Comparison of ENCODE assay signal across 8 cellular contexts in the genomic region with DNA sequence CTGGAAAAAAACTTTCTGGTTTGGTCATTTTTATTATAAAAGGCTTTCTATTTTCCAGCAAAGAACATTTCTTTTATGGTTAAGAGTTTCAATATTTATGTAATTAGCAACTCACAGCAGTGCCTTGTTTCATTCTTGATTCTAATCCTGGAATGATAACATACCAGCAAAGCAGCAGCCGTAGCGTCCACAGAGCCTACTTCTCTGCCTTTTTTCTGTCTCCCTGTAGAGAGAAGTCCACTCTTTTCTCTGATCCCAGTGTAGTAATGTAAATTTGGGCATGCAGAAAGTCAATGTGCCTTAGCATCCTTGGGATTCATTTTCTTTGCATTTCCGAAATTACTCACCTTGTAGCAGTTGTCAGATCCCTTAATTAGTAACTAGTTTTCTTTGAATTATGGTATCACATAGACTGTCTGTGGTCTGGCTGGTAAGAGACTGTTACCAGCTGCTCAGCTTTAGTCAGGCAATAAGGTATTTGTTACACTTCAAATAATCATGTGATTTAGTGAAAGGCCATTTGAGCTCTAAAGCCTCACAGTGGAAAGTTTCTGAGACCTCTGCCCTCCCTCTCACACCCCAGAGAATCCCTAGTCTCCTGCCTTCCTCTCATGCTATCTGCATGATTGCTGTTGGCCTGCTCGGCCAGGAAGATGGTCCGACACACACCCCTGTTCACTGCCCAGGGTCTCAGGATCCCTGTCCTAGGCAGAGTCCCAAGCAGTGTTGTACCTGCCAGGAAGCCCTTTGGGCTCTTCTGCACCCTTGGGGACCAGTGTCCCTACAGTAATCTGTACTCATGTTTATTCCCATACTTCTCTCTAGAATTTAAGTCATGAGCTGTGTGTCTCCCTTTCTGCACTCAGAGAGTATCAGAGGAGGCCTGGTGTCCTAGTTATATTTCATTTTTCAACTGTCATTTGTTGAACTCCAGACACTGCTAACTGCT.
DNase-seq lines count a peak whose midpoint lies in the region; ATAC-seq and TF ChIP-seq lines count a peak whose summit lies in the region.

No MANE protein-coding gene starts in this region.

- peak; percentile 92 for ATAC-seq in HG02798 (IDR thresholded peaks at IDR 0.05; ENCODE audit: poor library complexity, unreplicated experiment)
- ATAC-seq in activated T-helper 17 cell treated with anti-CD3 and anti-CD28 coated beads, Interleukin-2, amount 50 U/mL, for 72 hours (replicated peaks), result peak; percentile 43

- H3K36me3 ChIP-seq in stomach, result no peaks in the 10 kb centered on the region
- no peaks in the 10 kb centered on the region for H3K36me3 ChIP-seq in prostate gland

- peaks cover 35% of the 10 kb centered on the region for H3K4me1 Mint-ChIP-seq in activated T-helper 17 cell treated with anti-CD3 and anti-CD28 coated beads, Interleukin-2, amount 50 U/mL, for 72 hours

- no peak for TF ChIP-seq EP300 in stomach (IDR thresholded peaks at IDR 0.05)

- no peaks in the 10 kb centered on the region for H3K27me3 Mint-ChIP-seq in activated T-helper 17 cell treated with anti-CD3 and anti-CD28 coated beads, Interleukin-2, amount 50 U/mL, for 72 hours

- H3K9me3 Mint-ChIP-seq in activated T-helper 17 cell treated with anti-CD3 and anti-CD28 coated beads, Interleukin-2, amount 50 U/mL, for 72 hours, result peaks cover 5% of the 10 kb centered on the region

- peak; percentile 2 for DNase-seq in NCI-H2196 (lab: John Stamatoyannopoulos, UW; ENCODE audit: unreplicated experiment)
- no peak for DNase-seq in NCI-H2196 treated with DMSO at 0.1 percent for 48 hours (lab: John Stamatoyannopoulos, UW; ENCODE audit: unreplicated experiment)
- DNase-seq in stomach, result no peak
- DNase-seq in activated CD8-positive, alpha-beta memory T cell treated with anti-CD3 and anti-CD28 coated beads for 24 hours, result no peak
- DNase-seq in NK-92 treated with Interleukin-12 subunit alpha and Interleukin-12 subunit beta, amount 100 ng/mL, for 24 hours (lab: John Stamatoyannopoulos, UW), result no peak
- DNase-seq in prostate gland (ENCODE audit: low spot score), result no peak

- no peak overlapping the region for H3K27ac Mint-ChIP-seq in activated T-helper 17 cell treated with anti-CD3 and anti-CD28 coated beads, Interleukin-2, amount 50 U/mL, for 72 hours

- H3K4me1 ChIP-seq in stomach (peaks cover 34 to 81% (median 59%) of the 10 kb centered on the region in 4 donors), prostate gland (replicated peaks) (no peaks in the 10 kb centered on the region)

- no peak for TF ChIP-seq POLR2A in stomach (IDR thresholded peaks at IDR 0.05)
- no peak for TF ChIP-seq POLR2A in prostate gland (IDR thresholded peaks at IDR 0.05)

- no peaks in the 10 kb centered on the region for H3K9me3 ChIP-seq in stomach
- no peaks in the 10 kb centered on the region for H3K9me3 ChIP-seq in prostate gland

- H3K27me3 ChIP-seq in stomach, result no peaks in the 10 kb centered on the region
- no peaks in the 10 kb centered on the region for H3K27me3 ChIP-seq in prostate gland (replicated peaks; ENCODE audit: insufficient read depth)

- 43 to 56% (median 50%) methylated on average over 5 of the region's 5 CpGs for WGBS in stomach, 5 donors
- WGBS in prostate gland, result 66% methylated on average over 5 of the region's 5 CpGs

- intact Hi-C loops in stomach (cut with DNase I; ENCODE audit: low total_unique reads) (no loop called here), prostate gland (cut with DNase I) (no loop called here)

- H3K4me3 ChIP-seq in stomach (no peak overlapping the region), prostate gland (no peak overlapping the region)

- TF ChIP-seq CTCF in stomach (IDR thresholded peaks at IDR 0.05) (no peak), prostate gland (IDR thresholded peaks at IDR 0.05) (no peak)

- no peak overlapping the region for H3K4me3 Mint-ChIP-seq in activated T-helper 17 cell treated with anti-CD3 and anti-CD28 coated beads, Interleukin-2, amount 50 U/mL, for 72 hours

- H3K27ac ChIP-seq in stomach, result peak overlapping the region in 3 of 5 donors; percentile 24 to 50 (median 32)
- no peak overlapping the region for H3K27ac ChIP-seq in prostate gland

- no peaks in the 10 kb centered on the region for H3K36me3 Mint-ChIP-seq in activated T-helper 17 cell treated with anti-CD3 and anti-CD28 coated beads, Interleukin-2, amount 50 U/mL, for 72 hours (ENCODE audit: low read depth)

Comparison
In these comparisons a context has a peak if more than half of its experiments do, and no peak if none do; other contexts are left out.
1. H3K27ac ChIP-seq: peak in stomach (3 of 5); none in prostate gland (0 of 2).